ENCODE assay signal across 11 cellular contexts in the genomic region with DNA sequence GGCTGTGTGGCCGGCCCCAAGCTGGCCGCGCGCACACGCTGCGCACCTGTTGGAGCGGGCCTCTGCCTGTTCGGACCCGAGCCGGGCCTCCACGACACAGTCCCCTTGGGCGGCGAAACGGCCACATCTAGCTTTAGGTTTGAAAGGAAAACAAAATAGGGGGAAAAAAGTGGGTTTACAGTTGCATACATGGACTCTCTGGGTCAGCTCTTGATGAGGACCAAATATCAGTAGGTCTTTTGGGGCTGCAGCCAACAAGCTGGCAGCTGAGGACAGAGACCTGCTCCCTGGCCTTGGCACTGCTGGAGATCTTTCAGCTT. TPM values are rescaled to one million over a fixed set of nuclear protein-coding genes. Genes with fewer than 3 reads are reported as not detected.
DNase-seq lines count a peak whose midpoint lies in the region; ATAC-seq, FAIRE-seq and TF ChIP-seq lines count a peak whose summit lies in the region.
"Had no signal": no experiment of that assay in that cellular context is flagged by ENCODE, and none has a peak within 500 bp of the region (broad histone marks: within the 10 kb centered on the region; RNA-seq: fewer than 3 reads in every experiment).

No MANE protein-coding gene starts in this region.

- TF ChIP-seq CTCF in A549 (IDR thresholded peaks at IDR 0.05): no peak
- no peak for TF ChIP-seq CTCF in esophagus squamous epithelium (IDR thresholded peaks at IDR 0.05)
- no peak for TF ChIP-seq CTCF in neural cell (IDR thresholded peaks at IDR 0.05; ENCODE audit: poor library complexity, severe bottlenecking)

- intact Hi-C loops in esophagus squamous epithelium (cut with DNase I) (no loop called here), left colon (cut with DNase I, micrococcal nuclease) (loop anchor here in 1 of 2 donors (10.0 kb wide), 1 partner anchor 72 kb away; no protein-coding TSS in a partner anchor)

- no peak for TF ChIP-seq POLR2A in A549 (IDR thresholded peaks at IDR 0.05; ENCODE audit: low read length)
- no peak for TF ChIP-seq POLR2A in esophagus squamous epithelium (IDR thresholded peaks at IDR 0.05)

- TF ChIP-seq EP300 in A549 (IDR thresholded peaks at IDR 0.05) (no peak), neural cell (conservative IDR thresholded peaks at IDR 0.05; ENCODE audit: poor library complexity, severe bottlenecking) (no peak)

- H3K36me3 ChIP-seq in HUES48 (ENCODE audit: control insufficient read depth, insufficient read depth, low read length) (no peaks in the 10 kb centered on the region), esophagus squamous epithelium (no peaks in the 10 kb centered on the region), neural cell (ENCODE audit: insufficient read depth, low read length) (no peaks in the 10 kb centered on the region), Karpas-422 (ENCODE audit: insufficient read depth, low read length) (no peaks in the 10 kb centered on the region)
- H3K36me3 ChIP-seq: uterus had no signal

- no peaks in the 10 kb centered on the region for H3K9me3 ChIP-seq in A549
- H3K9me3 ChIP-seq in HUES48 (ENCODE audit: control insufficient read depth, insufficient read depth, low read length): no peaks in the 10 kb centered on the region
- no peaks in the 10 kb centered on the region for H3K9me3 ChIP-seq in esophagus squamous epithelium
- no peaks in the 10 kb centered on the region for H3K9me3 ChIP-seq in neural cell (ENCODE audit: low read length)
- H3K9me3 ChIP-seq in Karpas-422 (ENCODE audit: low read length): no peaks in the 10 kb centered on the region
- H3K9me3 ChIP-seq: uterus had no signal

- no peaks in the 10 kb centered on the region for H4K20me1 ChIP-seq in neural cell (ENCODE audit: insufficient read depth)
- peaks cover 52% of the 10 kb centered on the region for H4K20me1 ChIP-seq in Karpas-422 (ENCODE audit: insufficient read depth, low read depth, low read length)

- DNase-seq in A549 (ENCODE audit: low read depth in 1 of 2, low spot score in 1 of 2) (no peak), esophagus squamous epithelium (lab: John Stamatoyannopoulos, UW) (no peak), glomerular visceral epithelial cell (ENCODE audit: extremely low spot score) (no peak), left colon (no peak), Karpas-422 (no peak)
- DNase-seq in stimulated activated CD4-positive, alpha-beta T cell treated with anti-CD3 and anti-CD28 coated beads, Interleukin-12 subunit alpha, Interleukin-12 subunit beta, amount 100 ng/mL, for 4 hours: no peak
- DNase-seq: GF-D8, NCI-H1048 had no signal

- H3K4me1 ChIP-seq in A549 (peaks cover 5% of the 10 kb centered on the region; the same call in 2 of the 3 replicates), HUES48 (ENCODE audit: control insufficient read depth, insufficient read depth, low read length) (peaks cover 4% of the 10 kb centered on the region; the same call in 1 of the 2 replicates), esophagus squamous epithelium (peaks cover 13 to 26% (median 23%) of the 10 kb centered on the region in 3 donors), Karpas-422 (ENCODE audit: low read length) (0 out of 2 replicates have a peak, but pooled peaks cover 3% of the 10 kb centered on the region)

- H3K4me2 ChIP-seq in A549 (peak overlapping the region; percentile 88; the same call in 1 of the 3 replicates), neural cell (ENCODE audit: low read length) (no peak overlapping the region), Karpas-422 (ENCODE audit: low read depth, low read length, poor library complexity, severe bottlenecking) (no peak overlapping the region)

- H2AFZ ChIP-seq in neural cell (ENCODE audit: low read depth, low read length): no peak overlapping the region
- H2AFZ ChIP-seq in Karpas-422 (ENCODE audit: low read length): no peak overlapping the region

- POLR2A ChIA-PET in A549 (lab: Yijun Ruan, JAX): no interaction called here

- H3K79me2 ChIP-seq in neural cell (replicated peaks; ENCODE audit: insufficient read depth, low read length) (no peaks in the 10 kb centered on the region), Karpas-422 (ENCODE audit: low read length) (no peaks in the 10 kb centered on the region)

- H3K4me3 ChIP-seq in A549 (no peak overlapping the region; the same call in 2 of the 3 replicates), HUES48 (ENCODE audit: low read depth, low read length) (peak overlapping the region; percentile 67), esophagus squamous epithelium (peak overlapping the region; percentile 20 to 70 (median 50)), neural cell (ENCODE audit: low read length) (peak overlapping the region; percentile 64), Karpas-422 (ENCODE audit: low read length) (no peak overlapping the region)

- no peak for FAIRE-seq in A549 (lab: Jason Lieb, UNC)

- H3F3A ChIP-seq in neural cell (ENCODE audit: insufficient read depth, low read length, poor library complexity, severe bottlenecking): no peaks in the 10 kb centered on the region

- CTCF ChIA-PET in A549 (lab: Yijun Ruan, JAX): interaction anchor here (0.8 to 8.4 kb wide), 23 partner anchors 10 to 381 kb away, joined by 3 to 143 read pairs (median 5); partner anchors contain the start of genes HBEGF and PURA

- WGBS in A549 (ENCODE audit: missing lambda C conversion rate): 96% methylated on average over 14 of the region's 14 CpGs
- 31 to 32% methylated on average over 14 of the region's 14 CpGs for WGBS in esophagus squamous epithelium, 2 donors

- no peak for ATAC-seq in A549
- ATAC-seq in left colon: no peak

- no peaks in the 10 kb centered on the region for H3K9me2 ChIP-seq in neural cell (ENCODE audit: insufficient read depth, low read length)
- H3K9me2 ChIP-seq in Karpas-422 (replicated peaks; ENCODE audit: insufficient read depth, low read length): no peaks in the 10 kb centered on the region

- H3K9ac ChIP-seq in HUES48 (ENCODE audit: low read depth, low read length): no peak overlapping the region
- H3K9ac ChIP-seq in neural cell (ENCODE audit: low read length): peak overlapping the region; percentile 4
- H3K9ac ChIP-seq in Karpas-422 (ENCODE audit: low read length): no peak overlapping the region

- no peak for TF ChIP-seq RAD21 in A549 (conservative IDR thresholded peaks at IDR 0.05 in 1 of 2, IDR thresholded peaks at IDR 0.05 in 1 of 2)
- no peak for TF ChIP-seq RAD21 in neural cell (conservative IDR thresholded peaks at IDR 0.05)

- H3K27me3 ChIP-seq in HUES48 (ENCODE audit: control insufficient read depth, insufficient read depth, low read length): peaks cover 42% of the 10 kb centered on the region
- H3K27me3 ChIP-seq in esophagus squamous epithelium: peaks cover 0 to 13% (median 0%) of the 10 kb centered on the region in 4 donors
- peaks cover 42% of the 10 kb centered on the region for H3K27me3 ChIP-seq in neural cell (ENCODE audit: insufficient read depth, low read depth, low read length)
- no peaks in the 10 kb centered on the region for H3K27me3 ChIP-seq in Karpas-422 (ENCODE audit: low read length)
- H3K27me3 ChIP-seq: uterus had no signal

- H3K27ac ChIP-seq in A549: no peak overlapping the region
- no peak overlapping the region for H3K27ac ChIP-seq in HUES48 (ENCODE audit: low read depth, low read length)
- no peak overlapping the region for H3K27ac ChIP-seq in esophagus squamous epithelium
- H3K27ac ChIP-seq in neural cell (ENCODE audit: low read length): no peak overlapping the region
- H3K27ac ChIP-seq in Karpas-422 (ENCODE audit: low read length): no peak overlapping the region
- H3K27ac ChIP-seq: uterus had no signal

TF ChIP-seq in A549, 52 proteins besides CTCF, POLR2A, EP300 and RAD21 (continues in another document):
- no peak for TF ChIP-seq BHLHE40 (IDR thresholded peaks at IDR 0.05; ENCODE audit: low read depth, low read length)
- no peak for TF ChIP-seq GATA3 (IDR thresholded peaks at IDR 0.05; ENCODE audit: borderline replicate concordance)
- no peak for TF ChIP-seq HEYL (CRISPR knock-in tag; IDR thresholded peaks at IDR 0.05)
- no peak for TF ChIP-seq EHF (CRISPR knock-in tag; IDR thresholded peaks at IDR 0.05)

TF ChIP-seq in neural cell, 6 proteins besides CTCF, POLR2A, EP300 and RAD21 (continues in another document):
- TF ChIP-seq MXI1 (conservative IDR thresholded peaks at IDR 0.05; ENCODE audit: poor library complexity, severe bottlenecking) (no peak), TAF1 (IDR thresholded peaks at IDR 0.05; ENCODE audit: low read depth) (no peak)

RNA-seq across cellular contexts. Expression of gene IGIP, which starts 20.7 kb away (rescaled TPM):
- polyA plus RNA-seq in A549 (2011; rRNA removed) (1.6 and 1.9 TPM in 2 replicates), A549 (2017; fragmentation: RNase III; extraction: RNeasy Plus Mini Kit Qiagen cat#74134 plus additional on column Dnase treatment) (0.81 to 0.90 TPM (median 0.84 TPM) in 3 replicates), neural cell (2.9 and 4.4 TPM in 2 replicates)
- polyA plus RNA-seq in A549 (2012; cell fraction: cytosol; rRNA removed): 0.15 and 0.17 TPM in 2 replicates
- polyA plus RNA-seq in A549 (2012; cell fraction: nucleus; rRNA removed): 0.25 and 0.80 TPM in 2 replicates
- polyA minus RNA-seq in A549 (2011; rRNA and poly(A)+ RNA removed): 1.6 and 2.7 TPM in 2 replicates
- total RNA-seq in esophagus squamous epithelium (10 to 100 TPM in 1 of 4 donors, 1 to 10 TPM in 3; 2.9 to 12.4 (median 6.5) TPM), left colon (1 to 10 TPM; 8.6 to 9.3 TPM)
- polyA minus RNA-seq in neural cell: 4.4 and 5.0 TPM in 2 replicates
- total RNA-seq in Karpas-422 (2014; rRNA removed; shearing (Covaris generic); ENCODE audit: low replicate concordance): 2.5 and 3.9 TPM in 2 replicates

RNA-seq across cellular contexts. Expression of gene CYSTM1, which starts 28.5 kb away (rescaled TPM):
- 76.8 and 82.8 TPM in 2 replicates for polyA plus RNA-seq in A549 (2011; rRNA removed)
- 74.8 and 91.0 TPM in 2 replicates for polyA plus RNA-seq in A549 (2012; cell fraction: cytosol; rRNA removed)
- 35.1 and 41.8 TPM in 2 replicates for polyA plus RNA-seq in A549 (2012; cell fraction: nucleus; rRNA removed)
- 83.6 to 103 TPM (median 89.9 TPM) in 3 replicates for polyA plus RNA-seq in A549 (2017; fragmentation: RNase III; extraction: RNeasy Plus Mini Kit Qiagen cat#74134 plus additional on column Dnase treatment)
- polyA minus RNA-seq in A549 (2011; rRNA and poly(A)+ RNA removed): 55.3 and 81.1 TPM in 2 replicates
- 10 to 100 TPM in 3 of 4 donors, 1 to 10 TPM in 1; 2.6 to 22.5 (median 12.8) TPM for total RNA-seq in esophagus squamous epithelium
- polyA plus RNA-seq in neural cell: 6.6 and 12.8 TPM in 2 replicates
- 3.1 and 5.4 TPM in 2 replicates for polyA minus RNA-seq in neural cell
- total RNA-seq in left colon: 100 to 1,000 TPM; 162 to 163 TPM
- total RNA-seq in Karpas-422 (2014; rRNA removed; shearing (Covaris generic); ENCODE audit: low replicate concordance): 17.8 and 28.5 TPM in 2 replicates

RNA-seq across cellular contexts. Expression of gene PURA, which starts 32.6 kb away (rescaled TPM):
- polyA plus RNA-seq in A549 (2011; rRNA removed) (3.4 and 4.5 TPM in 2 replicates), A549 (2017; fragmentation: RNase III; extraction: RNeasy Plus Mini Kit Qiagen cat#74134 plus additional on column Dnase treatment) (9.1 to 12.7 TPM (median 11.9 TPM) in 3 replicates), neural cell (2.2 and 2.3 TPM in 2 replicates)
- 1.9 and 2.1 TPM in 2 replicates for polyA plus RNA-seq in A549 (2012; cell fraction: cytosol; rRNA removed)
- polyA plus RNA-seq in A549 (2012; cell fraction: nucleus; rRNA removed): 1.3 and 1.7 TPM in 2 replicates
- 3.8 and 4.2 TPM in 2 replicates for polyA minus RNA-seq in A549 (2011; rRNA and poly(A)+ RNA removed)
- total RNA-seq in esophagus squamous epithelium (10 to 100 TPM in 2 of 4 donors, 1 to 10 TPM in 2; 8.2 to 18.9 (median 10.6) TPM), left colon (10 to 100 TPM; 19.5 to 20.0 TPM)
- polyA minus RNA-seq in neural cell: 6.3 and 8.3 TPM in 2 replicates
- 5.5 and 7.2 TPM in 2 replicates for total RNA-seq in Karpas-422 (2014; rRNA removed; shearing (Covaris generic); ENCODE audit: low replicate concordance)

Comparison
In these comparisons a context has a peak if more than half of its experiments do, and no peak if none do; other contexts are left out.
1. H3K4me3 ChIP-seq: peak in HUES48 (single experiment), esophagus squamous epithelium (4 of 4) and neural cell (single experiment); none in A549 (single experiment) and Karpas-422 (single experiment).